Comparison of ENCODE assay signal across 19 cellular contexts in the genomic region with DNA sequence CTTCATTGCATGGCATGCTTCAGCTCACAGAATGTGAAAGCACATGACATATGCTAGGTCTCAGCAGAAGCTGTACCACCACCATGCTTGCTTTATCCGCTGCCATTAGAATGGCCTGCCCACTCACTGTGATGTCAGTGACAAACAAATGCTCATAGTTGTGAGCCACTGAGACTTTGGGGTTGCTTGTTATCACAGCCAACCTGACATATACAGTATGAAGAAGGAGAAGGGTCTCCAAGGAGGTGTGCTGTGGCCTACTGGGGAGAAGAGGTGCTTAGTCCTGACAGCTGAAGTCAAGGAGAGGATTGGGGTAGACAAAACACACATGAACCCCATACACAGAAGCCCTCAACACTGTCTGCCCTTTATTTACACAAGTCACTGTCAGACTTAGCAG. TPM values are rescaled to one million over a fixed set of nuclear protein-coding genes. Genes with fewer than 3 reads are reported as not detected.
DNase-seq lines count a peak whose midpoint lies in the region; ATAC-seq, FAIRE-seq and TF ChIP-seq lines count a peak whose summit lies in the region.
"Had no signal": no experiment of that assay in that cellular context is flagged by ENCODE, and none has a peak within 500 bp of the region (broad histone marks: within the 10 kb centered on the region; RNA-seq: fewer than 3 reads in every experiment).

No MANE protein-coding gene starts in this region.

- TF ChIP-seq CTCF in K562 (IDR thresholded peaks at IDR 0.05 in 2 of 3, conservative IDR thresholded peaks at IDR 0.05 in 1 of 3; ENCODE audit: insufficient read depth in 2 of 3, low read depth in 1 of 3, low read length in 3 of 3) = no peak
- no peak for TF ChIP-seq CTCF in progenitor cell of endocrine pancreas (IDR thresholded peaks at IDR 0.05; ENCODE audit: unreplicated experiment)
- no peak for TF ChIP-seq CTCF in RWPE1 (conservative IDR thresholded peaks at IDR 0.05; ENCODE audit: low read depth)

- peak overlapping the region; percentile 22; the same call in 1 of the 2 replicates for H2AFZ ChIP-seq in K562 (ENCODE audit: low read depth, low read length)

- intact Hi-C loops in K562 (cut with micrococcal nuclease) = no loop called here

- peaks cover 15% of the 10 kb centered on the region for H3K4me1 Mint-ChIP-seq in progenitor cell of endocrine pancreas (ENCODE audit: low read depth)
- peaks cover 0 to 6% (median 0%) of the 10 kb centered on the region in 4 donors for H3K4me1 Mint-ChIP-seq in naive thymus-derived CD8-positive, alpha-beta T cell

- H3K4me1 ChIP-seq in K562 (replicated peaks in 1 of 2; ENCODE audit: control insufficient read depth in 2 of 2, insufficient read depth in 2 of 2, low read length in 2 of 2) = peaks cover 6 to 8% of the 10 kb centered on the region in 2 experiments; a peak in 3 of 5 replicates
- H3K4me1 ChIP-seq: A549, HAP-1 had no signal

- no TSS peak for BruUV-seq in K562 (replicated peaks; lab: Mats Ljungman, UMichigan)

- ATAC-seq in K562 = no peak
- ATAC-seq in naive thymus-derived CD8-positive, alpha-beta T cell = no peak
- ATAC-seq: A549; CD8-positive, alpha-beta T cell had no signal

- no peak for TF ChIP-seq RAD21 in K562 (CRISPR knock-in tag; conservative IDR thresholded peaks at IDR 0.05 in 1 of 2, IDR thresholded peaks at IDR 0.05 in 1 of 2)

- no peak overlapping the region for H3K4me3 Mint-ChIP-seq in progenitor cell of endocrine pancreas (ENCODE audit: low read depth)
- peak overlapping the region in 1 of 10 donors; percentile 19 for H3K4me3 Mint-ChIP-seq in naive thymus-derived CD8-positive, alpha-beta T cell
- H3K4me3 Mint-ChIP-seq: CD8-positive, alpha-beta T cell; HFFc6 had no signal

- H3K27ac ChIP-seq in K562 (ENCODE audit: extremely low read depth, low read depth, low read length) (no peak overlapping the region), RWPE1 (no peak overlapping the region)
- H3K27ac ChIP-seq: A549 had no signal

- H3K9ac ChIP-seq in K562 (ENCODE audit: insufficient read depth in 1 of 2, low read depth in 2 of 2, low read length in 2 of 2) = no peak overlapping the region

- H3K27me3 ChIP-seq in K562 (ENCODE audit: control insufficient read depth in 2 of 2, insufficient read depth in 2 of 2, low read length in 2 of 2) = no peaks in the 10 kb centered on the region

- CTCF ChIA-PET in K562 (lab: Yijun Ruan, JAX; ENCODE audit: low intra/inter-chr PET ratio) = no interaction called here
- CTCF ChIA-PET in RWPE1 (lab: Yijun Ruan, JAX) = no interaction called here

- H3K9me1 ChIP-seq in K562 (ENCODE audit: control insufficient read depth, insufficient read depth, low read length) = no peaks in the 10 kb centered on the region

- no peaks in the 10 kb centered on the region for H3K9me3 Mint-ChIP-seq in progenitor cell of endocrine pancreas (ENCODE audit: low read depth)
- peaks cover 0 to 8% (median 0%) of the 10 kb centered on the region in 9 donors for H3K9me3 Mint-ChIP-seq in naive thymus-derived CD8-positive, alpha-beta T cell
- H3K9me3 Mint-ChIP-seq: CD8-positive, alpha-beta T cell; HFFc6 had no signal

- no peak for TF ChIP-seq EP300 in K562 (IDR thresholded peaks at IDR 0.05; ENCODE audit: low read length)

- peak overlapping the region; percentile 2 for H3K27ac Mint-ChIP-seq in progenitor cell of endocrine pancreas
- peak overlapping the region in 1 of 10 donors; percentile 31 for H3K27ac Mint-ChIP-seq in naive thymus-derived CD8-positive, alpha-beta T cell
- H3K27ac Mint-ChIP-seq: CD8-positive, alpha-beta T cell; HFFc6 had no signal

- peaks cover 2% of the 10 kb centered on the region for H3K27me3 Mint-ChIP-seq in progenitor cell of endocrine pancreas
- peaks cover 1 to 17% (median 5%) of the 10 kb centered on the region in 5 donors for H3K27me3 Mint-ChIP-seq in naive thymus-derived CD8-positive, alpha-beta T cell

- no peaks in the 10 kb centered on the region; the same call in 1 of the 2 replicates for H3K9me3 ChIP-seq in K562 (replicated peaks; ENCODE audit: control insufficient read depth, insufficient read depth, low read depth, low read length)
- H3K9me3 ChIP-seq: A549, Caco-2, HAP-1 had no signal

- no peak overlapping the region for H3K4me2 ChIP-seq in K562 (ENCODE audit: insufficient read depth, low read length)
- H3K4me2 ChIP-seq: A549 had no signal

- no peaks in the 10 kb centered on the region for H3K36me3 ChIP-seq in K562 (ENCODE audit: control insufficient read depth, insufficient read depth, low read length)
- H3K36me3 ChIP-seq: HAP-1 had no signal

- no peaks in the 10 kb centered on the region for H4K20me1 ChIP-seq in K562 (replicated peaks; ENCODE audit: control insufficient read depth, insufficient read depth, low read length)

- in situ Hi-C loops in K562 (cut with MboI) = no loop called here

- TF ChIP-seq POLR2A in K562 (conservative IDR thresholded peaks at IDR 0.05) = no peak

- H3K36me3 Mint-ChIP-seq in progenitor cell of endocrine pancreas (ENCODE audit: insufficient read depth) = no peaks in the 10 kb centered on the region
- H3K36me3 Mint-ChIP-seq in naive thymus-derived CD8-positive, alpha-beta T cell = no peaks in the 10 kb centered on the region
- H3K36me3 Mint-ChIP-seq: CD8-positive, alpha-beta T cell had no signal

- POLR2A ChIA-PET in K562 (lab: Yijun Ruan, JAX) = interaction anchor here (0.6 to 1.8 kb wide), 2 partner anchors 21 to 61 kb away, joined by 3 read pairs; no protein-coding TSS in a partner anchor
- POLR2A ChIA-PET in naive thymus-derived CD8-positive, alpha-beta T cell (lab: Charles Lee) = no interaction called here
- POLR2A ChIA-PET in RWPE1 (lab: Yijun Ruan, JAX; ENCODE audit: low non-redundant PET) = no interaction called here

- FAIRE-seq in K562 (lab: Jason Lieb, UNC) = peak; percentile 71
- FAIRE-seq: A549, G401.6, GM12892, H54 had no signal

- DNase-seq in activated effector memory CD4-positive, alpha-beta T cell treated with anti-CD3 and anti-CD28 coated beads, Interleukin-2, amount 50 U/mL, for 16 hours = peak; percentile 39
- DNase-seq in activated effector memory CD4-positive, alpha-beta T cell treated with Interleukin-2 at 50 U/mL for 16 hours = no peak
- no peak for DNase-seq in K562 (ENCODE audit: extremely low read depth in 1 of 4, low spot score in 3 of 4)
- DNase-seq in progenitor cell of endocrine pancreas (ENCODE audit: low spot score, unreplicated experiment) = no peak
- no peak for DNase-seq in naive thymus-derived CD8-positive, alpha-beta T cell
- no peak for DNase-seq in RWPE1 (ENCODE audit: low spot score)
- DNase-seq: 8988T; ACHN; Caco-2; CD8-positive, alpha-beta T cell; DMS153; DND-41; GOT3; HFFc6 had no signal

- no peak overlapping the region for H3K4me3 ChIP-seq in K562
- H3K4me3 ChIP-seq: A549, HAP-1 had no signal

- WGBS in K562 (ENCODE audit: insufficient coverage, low coverage, missing lambda C conversion rate) = 79% methylated on average over 1 of the region's 1 CpG

- H3K79me2 ChIP-seq in K562 (ENCODE audit: control insufficient read depth, insufficient read depth, low read length) = no peaks in the 10 kb centered on the region

TF ChIP-seq in K562, 482 proteins besides CTCF, POLR2A, EP300 and RAD21:
- TF ChIP-seq ZNF12 (CRISPR knock-in tag; IDR thresholded peaks at IDR 0.05) (peak; percentile 95), ZNF274 (IDR thresholded peaks at IDR 0.05; ENCODE audit: borderline replicate concordance, low read depth, low read length) (no peak)

RNA-seq across cellular contexts. Expression of gene TENT5C, which starts 19.5 kb away (rescaled TPM):
- total RNA-seq in K562 (2011; cell fraction: chromatin; rRNA removed; ENCODE audit: low replicate concordance) = 12.1 and 13.3 TPM in 2 replicates
- 8.7 and 8.8 TPM in 2 replicates for total RNA-seq in K562 (2011; cell fraction: nucleolus; rRNA removed)
- total RNA-seq in K562 (2011; cell fraction: nucleoplasm; rRNA removed) = 11.4 and 17.1 TPM in 2 replicates
- 1.8 and 3.6 TPM in 2 replicates for total RNA-seq in K562 (2014; rRNA removed)
- 4.5 and 5.2 TPM in 2 replicates for total RNA-seq in K562 (2014; rRNA removed; fragmentation: Illumina TruSeq; extraction: Trizol)
- 2.5 and 2.8 TPM in 2 replicates for total RNA-seq in K562 (2015; rRNA removed; fragmentation: Illumina TruSeq; extraction: Trizol)
- total RNA-seq in K562 (2021) = 7.1 and 7.7 TPM in 2 replicates
- 7.7 and 8.2 TPM in 2 replicates for polyA plus RNA-seq in K562 (2011; rRNA removed)
- polyA plus RNA-seq in K562 (2011; cell fraction: cytosol; rRNA removed) = 4.5 and 7.5 TPM in 2 replicates
- 3.9 and 5.1 TPM in 2 replicates for polyA plus RNA-seq in K562 (2011; cell fraction: nucleus; rRNA removed)
- 2.4 and 3.7 TPM in 2 replicates for polyA plus RNA-seq in K562 (2012)
- polyA plus RNA-seq in K562 (2014; fragmentation: Illumina TruSeq; extraction: Trizol) = 3.4 and 4.0 TPM in 2 replicates
- polyA plus RNA-seq in K562 (2014; fragmentation: Nextera tagmentation; extraction: Ambion mirVana) = 1 to 10 TPM; 3.8 to 5.0 TPM
- 2.8 and 2.9 TPM in 2 replicates for polyA plus RNA-seq in K562 (2014; rRNA removed)
- polyA minus RNA-seq in K562 (2011; rRNA and poly(A)+ RNA removed) = 26.9 and 28.8 TPM in 2 replicates
- polyA minus RNA-seq in K562 (2011; cell fraction: cytosol; rRNA and poly(A)+ RNA removed) = 11.0 and 11.5 TPM in 2 replicates
- polyA minus RNA-seq in K562 (2011; cell fraction: nucleus; rRNA and poly(A)+ RNA removed) = 7.1 and 12.4 TPM in 2 replicates
- 11.4 and 13.6 TPM in 2 replicates for total RNA-seq in progenitor cell of endocrine pancreas
- 1 to 10 TPM; 4.9 to 5.4 TPM for total RNA-seq in naive thymus-derived CD8-positive, alpha-beta T cell
- polyA plus RNA-seq in naive thymus-derived CD8-positive, alpha-beta T cell = 10 to 100 TPM in 1 of 3 donors, under 1 TPM in 2; 0.19 to 16.2 (median 0.36) TPM
